8 cellular contexts compared by ENCODE assay signal in genomic region chr19:11766597-11767591, GRCh38. TPM values are rescaled to one million over a fixed set of nuclear protein-coding genes. Genes with fewer than 3 reads are reported as not detected.
DNase-seq lines count a peak whose midpoint lies in the region; ATAC-seq, FAIRE-seq and TF ChIP-seq lines count a peak whose summit lies in the region.

ZNF441 (plus strand) TSS chr19:11767000; CDS start chr19:11767194, 194 bp downstream.

- no peak for TF ChIP-seq POLR2A in A549 (IDR thresholded peaks at IDR 0.05; ENCODE audit: low read length)

- TF ChIP-seq RAD21 in A549 (conservative IDR thresholded peaks at IDR 0.05 in 1 of 2, IDR thresholded peaks at IDR 0.05 in 1 of 2), result no peak

- H3K36me3 Mint-ChIP-seq in activated B cell treated with CpG ODN at 0.5 μM for 24 hours (ENCODE audit: low read depth), result peaks cover 35% of the 10 kb centered on the region

- peak within 1 kb of the TSS; percentile 99 for H3K4me3 Mint-ChIP-seq in activated B cell treated with CpG ODN at 0.5 μM for 24 hours

- 7% methylated on average over 13 of the region's 61 CpGs for WGBS in A549 (ENCODE audit: missing lambda C conversion rate)

- no peak for TF ChIP-seq CTCF in A549 (IDR thresholded peaks at IDR 0.05)
- TF ChIP-seq CTCF in activated B cell treated with CpG ODN at 0.5 μM for 24 hours (IDR thresholded peaks at IDR 0.05), result no peak
- TF ChIP-seq CTCF in cardiac fibroblast (IDR thresholded peaks at IDR 0.05; ENCODE audit: low read depth, low read length), result no peak

- no peak for FAIRE-seq in A549 (lab: Jason Lieb, UNC)

- intact Hi-C loops in activated B cell treated with CpG ODN at 0.5 μM for 24 hours (cut with micrococcal nuclease), result loop anchor here (1.0 kb wide), 3 partner anchors 28 to 45 kb away; partner anchors contain the start of gene ZNF491

- H3K4me1 Mint-ChIP-seq in activated B cell treated with CpG ODN at 0.5 μM for 24 hours, result peaks cover 25% of the 10 kb centered on the region

- 0 out of 3 replicates have a peak within 1 kb of the TSS, but pooled peaks have one; percentile 12 for H3K4me2 ChIP-seq in A549

- no peak within 1 kb of the TSS for H3K27ac ChIP-seq in A549

- H3K9me3 ChIP-seq in A549, result no peaks in the 10 kb centered on the region; the same call in 2 of the 3 replicates

- peaks cover 2% of the 10 kb centered on the region for H3K27me3 Mint-ChIP-seq in activated B cell treated with CpG ODN at 0.5 μM for 24 hours

- peak within 1 kb of the TSS; percentile 96 for H3K27ac Mint-ChIP-seq in activated B cell treated with CpG ODN at 0.5 μM for 24 hours

- no peak for TF ChIP-seq EP300 in A549 (IDR thresholded peaks at IDR 0.05)

- ATAC-seq in A549 (no peak; a peak in 1 of 6 replicates), GM18868 (IDR thresholded peaks at IDR 0.05; ENCODE audit: unreplicated experiment) (peak; percentile 93), HG03097 (IDR thresholded peaks at IDR 0.05; ENCODE audit: low FRiP score, unreplicated experiment) (peak; percentile 86), activated B cell treated with CpG ODN at 0.5 μM for 24 hours (ENCODE audit: low read depth) (peak; percentile 95)

- POLR2A ChIA-PET in A549 (lab: Yijun Ruan, JAX) (no interaction called here), activated B cell treated with CpG ODN at 0.5 μM for 24 hours (lab: Charles Lee) (interaction anchor here (0.6 to 1.9 kb wide), 23 partner anchors 10 to 1948 kb away, joined by 3 to 11 read pairs (median 4); partner anchors contain the start of genes ELOF1, FBXL12, ZNF136 and ZNF439)

- H3K9me3 Mint-ChIP-seq in activated B cell treated with CpG ODN at 0.5 μM for 24 hours, result peaks cover 39% of the 10 kb centered on the region

- H3K4me3 ChIP-seq in A549 (no peak within 1 kb of the TSS), cardiac fibroblast (replicated peaks in 1 of 2; ENCODE audit: low read depth in 2 of 2, low read length in 2 of 2) (peak within 1 kb of the TSS; percentile 74 to 77)

- CTCF ChIA-PET in A549 (lab: Yijun Ruan, JAX), result no interaction called here
- CTCF ChIA-PET in activated B cell treated with CpG ODN at 0.5 μM for 24 hours (lab: Charles Lee), result interaction anchor here (0.7 to 1.4 kb wide), 3 partner anchors 23 to 116 kb away, joined by 3 to 6 read pairs (median 3); no protein-coding TSS in a partner anchor

- no peaks in the 10 kb centered on the region for H3K4me1 ChIP-seq in A549

- DNase-seq in A549 (ENCODE audit: low read depth in 1 of 2, low spot score in 1 of 2) (peak in 1 of 2 experiments; percentile 1), NCI-H2227 (lab: John Stamatoyannopoulos, UW; ENCODE audit: unreplicated experiment) (peak; percentile 91), activated B cell treated with CpG ODN at 0.5 μM for 24 hours (peak; percentile 87), cardiac fibroblast (ENCODE audit: low read depth in 2 of 2) (peak; percentile 95), inferior parietal cortex (ENCODE audit: extremely low spot score) (peak; percentile 96), smooth muscle cell of the brain vasculature (ENCODE audit: low read depth, low spot score) (peak; percentile 72)

TF ChIP-seq in A549, 52 proteins besides CTCF, POLR2A, EP300 and RAD21:
- TF ChIP-seq ESRRA (IDR thresholded peaks at IDR 0.05; ENCODE audit: borderline replicate concordance, low read length) (no peak), MYC (IDR thresholded peaks at IDR 0.05; ENCODE audit: borderline replicate concordance, low read length) (no peak), RNF2 (IDR thresholded peaks at IDR 0.05; ENCODE audit: borderline replicate concordance, low read depth) (no peak), ZFP36 (IDR thresholded peaks at IDR 0.05; ENCODE audit: borderline replicate concordance, partially characterized antibody) (no peak), TFCP2L1 (CRISPR knock-in tag; IDR thresholded peaks at IDR 0.05) (no peak), CEBPB (IDR thresholded peaks at IDR 0.05) (no peak), NPAS2 (CRISPR knock-in tag; IDR thresholded peaks at IDR 0.05; ENCODE audit: borderline replicate concordance) (no peak), MAFK (IDR thresholded peaks at IDR 0.05; ENCODE audit: partially characterized antibody) (no peak), TP53 (CRISPR knock-in tag; IDR thresholded peaks at IDR 0.05) (no peak), HOXB13 (CRISPR knock-in tag; IDR thresholded peaks at IDR 0.05; ENCODE audit: low read depth) (no peak), MAX (IDR thresholded peaks at IDR 0.05) (no peak), NFE2L2 (conservative IDR thresholded peaks at IDR 0.05; ENCODE audit: low read length) (no peak), FOSL2 (IDR thresholded peaks at IDR 0.05) (no peak), FOSL2 (CRISPR knock-in tag; IDR thresholded peaks at IDR 0.05) (no peak), HMGXB4 (CRISPR knock-in tag; IDR thresholded peaks at IDR 0.05; ENCODE audit: borderline replicate concordance) (no peak), EHF (CRISPR knock-in tag; IDR thresholded peaks at IDR 0.05) (no peak), PBX3 (IDR thresholded peaks at IDR 0.05) (no peak), BHLHE40 (IDR thresholded peaks at IDR 0.05; ENCODE audit: low read depth, low read length) (no peak), SMC3 (IDR thresholded peaks at IDR 0.05) (no peak), RARB (CRISPR knock-in tag; IDR thresholded peaks at IDR 0.05) (no peak)
- TF ChIP-seq, protein P1, sequence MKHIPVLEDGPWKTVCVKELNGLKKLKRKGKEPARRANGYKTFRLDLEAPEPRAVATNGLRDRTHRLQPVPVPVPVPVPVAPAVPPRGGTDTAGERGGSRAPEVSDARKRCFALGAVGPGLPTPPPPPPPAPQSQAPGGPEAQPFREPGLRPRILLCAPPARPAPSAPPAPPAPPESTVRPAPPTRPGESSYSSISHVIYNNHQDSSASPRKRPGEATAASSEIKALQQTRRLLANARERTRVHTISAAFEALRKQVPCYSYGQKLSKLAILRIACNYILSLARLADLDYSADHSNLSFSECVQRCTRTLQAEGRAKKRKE (CRISPR knock-in tag; IDR thresholded peaks at IDR 0.05; ENCODE audit: low read depth), result no peak

RNA-seq across cellular contexts. Expression of gene ZNF441, which starts in this region (rescaled TPM):
- polyA plus RNA-seq in A549 (2011; rRNA removed), result 0.01 TPM in 1 of 2 replicates, not detected in the other
- polyA plus RNA-seq in A549 (2012; cell fraction: cytosol; rRNA removed), result not detected in 2 replicates
- 0.01 TPM in 1 of 2 replicates, not detected in the other for polyA plus RNA-seq in A549 (2012; cell fraction: nucleus; rRNA removed)
- polyA plus RNA-seq in A549 (2017; fragmentation: RNase III; extraction: RNeasy Plus Mini Kit Qiagen cat#74134 plus additional on column Dnase treatment), result 0.01 TPM in 1 of 3 replicates, not detected in the others
- not detected in 2 replicates for polyA minus RNA-seq in A549 (2011; rRNA and poly(A)+ RNA removed)
- total RNA-seq in activated B cell treated with CpG ODN at 0.5 μM for 24 hours, result 23.3 and 23.9 TPM in 2 replicates

Comparison
In these comparisons a context has a peak if more than half of its experiments do, and no peak if none do; other contexts are left out.
1. ATAC-seq: peak in GM18868 (single experiment), HG03097 (single experiment) and activated B cell treated with CpG ODN at 0.5 μM for 24 hours (single experiment); none in A549 (0 of 2).